Comparison of ENCODE assay signal across 8 cellular contexts in genomic region chr21:36156815-36157670, GRCh38. TPM values are rescaled to one million over a fixed set of nuclear protein-coding genes. Genes with fewer than 3 reads are reported as not detected.
DNase-seq lines count a peak whose midpoint lies in the region; ATAC-seq and TF ChIP-seq lines count a peak whose summit lies in the region.

Gene DOP1B, plus strand, starts transcription at chr21:36156824. Its CDS starts 7,910 bp downstream, at chr21:36164734.

- H3K27ac ChIP-seq in A673 (ENCODE audit: low read depth, low read length, poor library complexity, severe bottlenecking) (peak within 1 kb of the TSS; percentile 79), Panc1 (ENCODE audit: low read length) (peak within 1 kb of the TSS; percentile 59), iPS-18a (ENCODE audit: low read length) (no peak within 1 kb of the TSS), spleen (peak within 1 kb of the TSS; percentile 73 to 96 (median 92))

- ATAC-seq in GM18868 (IDR thresholded peaks at IDR 0.05; ENCODE audit: unreplicated experiment) = peak; percentile 25
- ATAC-seq in HG03066 (IDR thresholded peaks at IDR 0.05; ENCODE audit: low read depth, unreplicated experiment) = peak; percentile 26
- peak; percentile 62 for ATAC-seq in Panc1

- CTCF ChIA-PET in A673 (lab: Charles Lee) (no interaction called here), Panc1 (lab: Charles Lee) (no interaction called here)

- H3K36me3 ChIP-seq in A673 (ENCODE audit: insufficient read depth, low read length, poor library complexity, severe bottlenecking) (no peaks in the 10 kb centered on the region), Panc1 (ENCODE audit: control insufficient read depth, insufficient read depth, low read length) (no peaks in the 10 kb centered on the region; the same call in 1 of the 2 replicates), iPS-18a (ENCODE audit: control insufficient read depth, low read depth, low read length) (no peaks in the 10 kb centered on the region), spleen (no peaks in the 10 kb centered on the region)

- peak in 1 of 3 donors; percentile 50 for TF ChIP-seq POLR2A in spleen (IDR thresholded peaks at IDR 0.05)

- H3K4me1 ChIP-seq in A673 (ENCODE audit: insufficient read depth, low read length, poor library complexity, severe bottlenecking) (peaks cover 4% of the 10 kb centered on the region), Panc1 (ENCODE audit: control insufficient read depth, insufficient read depth, low read length) (peaks cover 3% of the 10 kb centered on the region), iPS-18a (ENCODE audit: control insufficient read depth, low read depth, low read length) (peaks cover 4% of the 10 kb centered on the region), spleen (peaks cover 0 to 58% (median 24%) of the 10 kb centered on the region in 6 donors)

- TF ChIP-seq CTCF in A673 (conservative IDR thresholded peaks at IDR 0.05; ENCODE audit: low read depth, low read length) (no peak), Panc1 (IDR thresholded peaks at IDR 0.05) (no peak), astrocyte of the cerebellum (IDR thresholded peaks at IDR 0.05; ENCODE audit: low read depth, low read length, missing control alignments) (no peak), spleen (IDR thresholded peaks at IDR 0.05 in 8 of 11, conservative IDR thresholded peaks at IDR 0.05 in 3 of 11) (peak in 1 of 11 experiments; percentile 4)

- in situ Hi-C loops in Panc1 (cut with HindIII; ENCODE audit: low pct_unique_long_range_greater_than_20kb, low sequenced_read_pairs) = no loop called here
- in situ Hi-C loops in astrocyte of the cerebellum (cut with HindIII; ENCODE audit: low sequenced_read_pairs) = no loop called here

- H3K9me3 ChIP-seq in A673 (ENCODE audit: low read depth, low read length, poor library complexity, severe bottlenecking) = no peaks in the 10 kb centered on the region
- H3K9me3 ChIP-seq in Panc1 (ENCODE audit: control insufficient read depth, insufficient read depth, low read depth, low read length) = no peaks in the 10 kb centered on the region
- H3K9me3 ChIP-seq in iPS-18a (ENCODE audit: control insufficient read depth, low read depth, low read length) = no peaks in the 10 kb centered on the region
- no peaks in the 10 kb centered on the region for H3K9me3 ChIP-seq in spleen

- POLR2A ChIA-PET in A673 (lab: Charles Lee; ENCODE audit: low non-redundant PET) = no interaction called here
- POLR2A ChIA-PET in Panc1 (lab: Charles Lee) = no interaction called here

- no peaks in the 10 kb centered on the region for H3K27me3 ChIP-seq in A673 (replicated peaks; ENCODE audit: insufficient read depth, low read depth, low read length, poor library complexity)
- no peaks in the 10 kb centered on the region for H3K27me3 ChIP-seq in Panc1 (ENCODE audit: control insufficient read depth, insufficient read depth, low read length)
- peaks cover 30% of the 10 kb centered on the region for H3K27me3 ChIP-seq in iPS-18a (ENCODE audit: control insufficient read depth, insufficient read depth, low read length)
- H3K27me3 ChIP-seq in spleen (replicated peaks in 1 of 7) = no peaks in the 10 kb centered on the region

- peak within 1 kb of the TSS; percentile 61 for H3K9ac ChIP-seq in iPS-18a (ENCODE audit: low read length)

- BruUV-seq in A673 (replicated peaks; lab: Mats Ljungman, UMichigan) (no TSS peak), Panc1 (replicated peaks; lab: Mats Ljungman, UMichigan) (no TSS peak)

- H3K4me3 ChIP-seq in A673 (ENCODE audit: low read depth, low read length, poor library complexity, severe bottlenecking) (peak within 1 kb of the TSS; percentile 97), Panc1 (ENCODE audit: low read depth in 2 of 2, low read length in 2 of 2) (peak within 1 kb of the TSS; percentile 71 to 76), astrocyte of the cerebellum (ENCODE audit: low read depth, low read length) (peak within 1 kb of the TSS; percentile 69), iPS-18a (ENCODE audit: low read length) (peak within 1 kb of the TSS; percentile 79), spleen (peak within 1 kb of the TSS; percentile 75 to 97 (median 88))

- WGBS in spleen, 5 donors = 1 to 2% (median 1%) methylated on average over 37 to 83 of the region's 83 CpGs

- DNase-seq in A673 (ENCODE audit: low spot score) (peak; percentile 25), Panc1 (ENCODE audit: low read depth, low spot score) (no peak), astrocyte of the cerebellum (ENCODE audit: low read depth) (no peak), spleen (no peak), NCI-H2227 treated with DMSO at 0.1 percent for 48 hours (lab: John Stamatoyannopoulos, UW) (no peak)

- intact Hi-C loops in A673 (cut with micrococcal nuclease; ENCODE audit: unreplicated experiment) (loop anchor here (5.0 kb wide), 2 partner anchors 165 to 230 kb away; partner anchors contain the start of genes CHAF1B and MORC3), Panc1 (cut with micrococcal nuclease; ENCODE audit: unreplicated experiment) (no loop called here), spleen (cut with DNase I; ENCODE audit: low total_unique reads) (no loop called here)

RNA-seq across cellular contexts. Expression of gene DOP1B, which starts in this region (rescaled TPM):
- 16.2 and 16.5 TPM in 2 replicates for total RNA-seq in A673 (2021)
- 31.0 TPM for total RNA-seq in Panc1 (2021; ENCODE audit: unreplicated experiment)
- 23.5 TPM for polyA plus RNA-seq in Panc1 (2012; ENCODE audit: insufficient read length)
- 10 to 100 TPM; 20.8 to 29.2 (median 23.3) TPM for total RNA-seq in spleen
- 1 to 10 TPM; 2.9 to 4.9 (median 3.1) TPM for polyA plus RNA-seq in spleen
